8 cellular contexts compared by ENCODE assay signal in genomic region chr19:45340899-45341453, GRCh38. TPM values are rescaled to one million over a fixed set of nuclear protein-coding genes. Genes with fewer than 3 reads are reported as not detected.
A peak's percentile ranks its signal among the peaks of the same experiment; 100 is the strongest.
DNase-seq lines count a peak whose midpoint lies in the region; ATAC-seq, FAIRE-seq and TF ChIP-seq lines count a peak whose summit lies in the region.

No MANE protein-coding gene starts in this region.

- H4K8ac ChIP-seq in H1 (ENCODE audit: extremely low read depth, insufficient read depth, low read length) = no peak overlapping the region; the same call in 1 of the 2 replicates

- peaks cover 6% of the 10 kb centered on the region; the same call in 1 of the 2 replicates for H3K23me2 ChIP-seq in H1 (ENCODE audit: low read depth, low read length)

- no peak for TF ChIP-seq RAD21 in H1 (IDR thresholded peaks at IDR 0.05 in 1 of 2, conservative IDR thresholded peaks at IDR 0.05 in 1 of 2; ENCODE audit: low read depth in 2 of 2, low read length in 2 of 2)

- no peak overlapping the region for H3K23ac ChIP-seq in H1 (ENCODE audit: insufficient read length)

- H2BK12ac ChIP-seq in H1 (ENCODE audit: low read depth, low read length) = peak overlapping the region; percentile 83; the same call in 1 of the 2 replicates

- peak; percentile 35 for DNase-seq in KBM-7
- no peak for DNase-seq in H1 (ENCODE audit: low read depth in 1 of 2, low spot score in 2 of 2)
- no peak for DNase-seq in NCI-H524 (lab: John Stamatoyannopoulos, UW)
- DNase-seq in OCI-M2 (lab: John Stamatoyannopoulos, UW; ENCODE audit: unreplicated experiment) = no peak
- no peak for DNase-seq in putamen (ENCODE audit: low spot score)

- H4K5ac ChIP-seq in H1 (ENCODE audit: insufficient read length, low read depth, low read length) = no peak overlapping the region

- no peaks in the 10 kb centered on the region for H3K79me2 ChIP-seq in H1 (ENCODE audit: control insufficient read depth in 1 of 2, insufficient read depth in 2 of 2, low read length in 2 of 2)

- H2AK5ac ChIP-seq in H1 (ENCODE audit: low read depth, low read length) = no peak overlapping the region

- in situ Hi-C loops in KBM-7 (cut with MboI; ENCODE audit: low pct_unique_long_range_greater_than_20kb, low sequenced_read_pairs) = no loop called here

- H3K4me1 ChIP-seq in BLaER1 treated with 17β-estradiol and CSF1 and Interleukin-3, amounts not matched to agents 10 nM and 100 nM = peaks cover 4 to 17% (median 8%) of the 10 kb centered on the region in 10 experiments; a peak in 15 of 20 replicates
- H3K4me1 ChIP-seq in H1 (replicated peaks in 1 of 4; ENCODE audit: control insufficient read depth in 3 of 4, insufficient read depth in 4 of 4, low read length in 3 of 4) (peaks cover 0 to 3% (median 0%) of the 10 kb centered on the region in 4 experiments; a peak in 4 of 7 replicates), mesodermal cell (ENCODE audit: control insufficient read depth, insufficient read depth, low read length, poor library complexity, severe bottlenecking) (no peaks in the 10 kb centered on the region)

- H3K4me3 ChIP-seq in BLaER1 treated with 17β-estradiol and CSF1 and Interleukin-3, amounts not matched to agents 10 nM and 100 nM = peak overlapping the region; percentile 38 to 66 (median 50)
- H3K4me3 ChIP-seq in H1 (ENCODE audit: extremely low read depth in 1 of 4, insufficient read depth in 2 of 4, low read depth in 3 of 4, low read length in 4 of 4) = peak overlapping the region; percentile 28 to 70 (median 36)
- H3K4me3 ChIP-seq in mesodermal cell (ENCODE audit: extremely low read depth, insufficient read depth, low read length, poor library complexity, severe bottlenecking) = peak overlapping the region; percentile 36

- H3K4ac ChIP-seq in H1 (replicated peaks; ENCODE audit: insufficient read length, low read depth, low read length) = peak overlapping the region; percentile 78

- WGBS in H1 (ENCODE audit: extremely low coverage in 1 of 2, insufficient coverage in 1 of 2, insufficient read length in 1 of 2, insufficient replicate concordance in 2 of 2, low coverage in 1 of 2, low lambda C conversion rate in 2 of 2, missing lambda C conversion rate in 1 of 2), 2 experiments = 28% methylated on average over 16 of the region's 25 CpGs; no CpG with 5 or more reads in 1 of the 2 experiments
- WGBS in mesodermal cell (ENCODE audit: insufficient coverage in 2 of 2), 2 experiments = 21 to 28% methylated on average over 13 to 25 of the region's 25 CpGs

- no peaks in the 10 kb centered on the region for H4K20me1 ChIP-seq in BLaER1 treated with 17β-estradiol and CSF1 and Interleukin-3, amounts not matched to agents 10 nM and 100 nM
- H4K20me1 ChIP-seq in H1 (replicated peaks in 1 of 2; ENCODE audit: control insufficient read depth in 1 of 2, insufficient read depth in 2 of 2, low read length in 2 of 2) = peaks cover 3 to 13% of the 10 kb centered on the region in 2 experiments

- peak overlapping the region; percentile 34; the same call in 1 of the 2 replicates for H2BK15ac ChIP-seq in H1 (ENCODE audit: low read length)

- no peak overlapping the region for H2BK120ac ChIP-seq in H1 (replicated peaks; ENCODE audit: low read depth, low read length)

- H3K27ac ChIP-seq in BLaER1 treated with 17β-estradiol and CSF1 and Interleukin-3, amounts not matched to agents 10 nM and 100 nM = no peak overlapping the region
- H3K27ac ChIP-seq in H1 (ENCODE audit: low read depth, low read length) = no peak overlapping the region
- H3K27ac ChIP-seq in mesodermal cell (ENCODE audit: low read depth, low read length, severe bottlenecking) = no peak overlapping the region

- POLR2A ChIA-PET in H1 (lab: Charles Lee; ENCODE audit: partially characterized antibody) = interaction anchor here (0.7 to 1.1 kb wide), 2 partner anchors 40 to 216 kb away, joined by 3 to 4 read pairs; no protein-coding TSS in a partner anchor

- no peak for TF ChIP-seq CTCF in H1 (IDR thresholded peaks at IDR 0.05; ENCODE audit: control extremely low read depth in 1 of 3, insufficient read depth in 1 of 3, low read depth in 1 of 3, low read length in 3 of 3)

- 0 out of 2 replicates have a peak overlapping the region, but pooled peaks have one; percentile 1 for H2AFZ ChIP-seq in H1 (ENCODE audit: low read length)

- H3K9ac ChIP-seq in BLaER1 treated with 17β-estradiol and CSF1 and Interleukin-3, amounts not matched to agents 10 nM and 100 nM = peak overlapping the region; percentile 13 to 66 (median 44); a peak in 15 of 22 replicates
- H3K9ac ChIP-seq in H1 (replicated peaks in 1 of 4; ENCODE audit: extremely low read depth in 1 of 4, low read depth in 3 of 4, low read length in 3 of 4) = peak overlapping the region in 1 of 4 experiments; percentile 10; a peak in 1 of 7 replicates

- CTCF ChIA-PET in H1 (lab: Charles Lee; ENCODE audit: partially characterized antibody) = interaction anchor here (1.0 to 1.2 kb wide), 2 partner anchors 9 to 63 kb away, joined by 3 read pairs; partner anchors contain the start of gene PPP1R13L

- H2BK20ac ChIP-seq in H1 (ENCODE audit: low read length) = no peak overlapping the region

- H3K14ac ChIP-seq in H1 (ENCODE audit: insufficient read length) = no peak overlapping the region

- TF ChIP-seq POLR2A in H1 (IDR thresholded peaks at IDR 0.05; ENCODE audit: control extremely low read depth in 1 of 2, low read depth in 2 of 2, low read length in 2 of 2) = no peak

- no peak overlapping the region for H3K56ac ChIP-seq in H1 (replicated peaks; ENCODE audit: insufficient read length, low read depth, low read length)

- H2BK5ac ChIP-seq in H1 (ENCODE audit: low read depth, low read length) = no peak overlapping the region

- peak overlapping the region; percentile 80 to 92 (median 86) for H3K4me2 ChIP-seq in BLaER1 treated with 17β-estradiol and CSF1 and Interleukin-3, amounts not matched to agents 10 nM and 100 nM
- peak overlapping the region; percentile 76 to 77 for H3K4me2 ChIP-seq in H1 (ENCODE audit: insufficient read depth in 1 of 2, low read depth in 2 of 2, low read length in 2 of 2)

- peak overlapping the region; percentile 40 for H4K91ac ChIP-seq in H1 (replicated peaks; ENCODE audit: insufficient read length, low read length)

- peaks cover 14 to 23% (median 18%) of the 10 kb centered on the region in 11 experiments for H3K27me3 ChIP-seq in BLaER1 treated with 17β-estradiol and CSF1 and Interleukin-3, amounts not matched to agents 10 nM and 100 nM
- H3K27me3 ChIP-seq in H1 (replicated peaks in 1 of 4; ENCODE audit: control insufficient read depth in 3 of 4, extremely low read depth in 1 of 4, insufficient read depth in 3 of 4, low read length in 3 of 4) = peaks cover 4 to 16% (median 13%) of the 10 kb centered on the region in 4 experiments; a peak in 6 of 7 replicates

- no peak for FAIRE-seq in H1 (lab: Jason Lieb, UNC)

- ATAC-seq in HG02798 (IDR thresholded peaks at IDR 0.05; ENCODE audit: poor library complexity, unreplicated experiment) = no peak

- no peaks in the 10 kb centered on the region for H3K36me3 ChIP-seq in BLaER1 treated with 17β-estradiol and CSF1 and Interleukin-3, amounts not matched to agents 10 nM and 100 nM
- H3K36me3 ChIP-seq in H1 (ENCODE audit: control insufficient read depth in 2 of 4, insufficient read depth in 4 of 4, low read length in 3 of 4) (no peaks in the 10 kb centered on the region), mesodermal cell (ENCODE audit: control insufficient read depth, insufficient read depth, low read length) (no peaks in the 10 kb centered on the region)

- no peaks in the 10 kb centered on the region for H3K9me3 ChIP-seq in BLaER1 treated with 17β-estradiol and CSF1 and Interleukin-3, amounts not matched to agents 10 nM and 100 nM (replicated peaks in 1 of 11)
- H3K9me3 ChIP-seq in H1 (ENCODE audit: insufficient read depth in 2 of 2, low read depth in 1 of 2, low read length in 1 of 2) = no peaks in the 10 kb centered on the region
- H3K9me3 ChIP-seq in mesodermal cell (ENCODE audit: control insufficient read depth, low read length) = no peaks in the 10 kb centered on the region

- no peak overlapping the region for H3K18ac ChIP-seq in H1 (ENCODE audit: extremely low read depth, low read length)

- TF ChIP-seq EP300 in H1 (IDR thresholded peaks at IDR 0.05; ENCODE audit: borderline replicate concordance in 1 of 2, low read depth in 2 of 2, low read length in 2 of 2) = no peak

- H3K79me1 ChIP-seq in H1 (ENCODE audit: low read depth, low read length) = no peaks in the 10 kb centered on the region

RNA-seq across cellular contexts. Expression of gene KLC3, which starts 0.4 kb away (rescaled TPM):
- total RNA-seq in H1 (2021; fragmentation: NEBNext Ultra II Directional; extraction: Animal tissue kit (Norgen Biotek cat#: 25700)) = 2.8 and 3.2 TPM in 2 replicates
- 1.3 and 2.4 TPM in 2 replicates for polyA plus RNA-seq in H1 (2011; rRNA removed)
- 2.7 TPM for polyA plus RNA-seq in H1 (2011; cell fraction: cytosol; rRNA removed)
- polyA plus RNA-seq in H1 (2011; cell fraction: nucleus; rRNA removed) = 3.0 TPM
- polyA plus RNA-seq in H1 (2012, experiment 1 of 2) = 0.50 to 1.9 TPM (median 1.8 TPM) in 4 replicates
- polyA plus RNA-seq in H1 (2012, experiment 2 of 2) = 2.0 TPM
- 3.0 TPM for polyA plus RNA-seq in H1 (2013, experiment 1 of 2)
- polyA plus RNA-seq in H1 (2013, experiment 2 of 2) = 2.4 TPM
- 0.41 and 0.50 TPM in 2 replicates for polyA minus RNA-seq in H1 (2011; rRNA and poly(A)+ RNA removed)
- 1.0 TPM for polyA minus RNA-seq in H1 (2011; cell fraction: cytosol; rRNA and poly(A)+ RNA removed)
- 1.00 TPM for polyA minus RNA-seq in H1 (2011; cell fraction: nucleus; rRNA and poly(A)+ RNA removed)
- 0.70 TPM for polyA plus RNA-seq in mesodermal cell (2013, experiment 1 of 2)
- polyA plus RNA-seq in mesodermal cell (2013, experiment 2 of 2) = 0.76 TPM

RNA-seq across cellular contexts. Expression of gene CKM, which starts 18.3 kb away (rescaled TPM):
- not detected in 2 replicates for total RNA-seq in H1 (2021; fragmentation: NEBNext Ultra II Directional; extraction: Animal tissue kit (Norgen Biotek cat#: 25700))
- polyA plus RNA-seq in H1 (2011; rRNA removed) = 0.08 and 0.09 TPM in 2 replicates
- 0.09 TPM for polyA plus RNA-seq in H1 (2011; cell fraction: cytosol; rRNA removed)
- polyA plus RNA-seq in H1 (2011; cell fraction: nucleus; rRNA removed) = 0.06 TPM
- polyA plus RNA-seq in H1 (2012, experiment 1 of 2) = 0.13 to 0.28 TPM in 2 of 4 replicates, not detected in the others
- polyA plus RNA-seq in H1 (2012, experiment 2 of 2) = 0.09 TPM
- 0.06 TPM for polyA plus RNA-seq in H1 (2013, experiment 1 of 2)
- polyA plus RNA-seq in H1 (2013, experiment 2 of 2) = 0.06 TPM
- polyA minus RNA-seq in H1 (2011; rRNA and poly(A)+ RNA removed) = not detected in 2 replicates
- not detected for polyA minus RNA-seq in H1 (2011; cell fraction: cytosol; rRNA and poly(A)+ RNA removed)
- polyA minus RNA-seq in H1 (2011; cell fraction: nucleus; rRNA and poly(A)+ RNA removed) = not detected
- polyA plus RNA-seq in mesodermal cell (2013, experiment 1 of 2) = 0.18 TPM
- not detected for polyA plus RNA-seq in mesodermal cell (2013, experiment 2 of 2)

RNA-seq across cellular contexts. Expression of gene ERCC2, which starts 29.4 kb away (rescaled TPM):
- total RNA-seq in H1 (2021; fragmentation: NEBNext Ultra II Directional; extraction: Animal tissue kit (Norgen Biotek cat#: 25700)) = 93.4 and 107 TPM in 2 replicates
- 117 and 197 TPM in 2 replicates for polyA plus RNA-seq in H1 (2011; rRNA removed)
- polyA plus RNA-seq in H1 (2011; cell fraction: cytosol; rRNA removed) = 88.3 TPM
- polyA plus RNA-seq in H1 (2011; cell fraction: nucleus; rRNA removed) = 444 TPM
- polyA plus RNA-seq in H1 (2012, experiment 1 of 2) = 88.6 to 99.0 TPM (median 95.0 TPM) in 4 replicates
- 70.3 TPM for polyA plus RNA-seq in H1 (2012, experiment 2 of 2)
- 71.7 TPM for polyA plus RNA-seq in H1 (2013, experiment 1 of 2)
- 65.8 TPM for polyA plus RNA-seq in H1 (2013, experiment 2 of 2)
- polyA minus RNA-seq in H1 (2011; rRNA and poly(A)+ RNA removed) = 136 and 156 TPM in 2 replicates
- 49.8 TPM for polyA minus RNA-seq in H1 (2011; cell fraction: cytosol; rRNA and poly(A)+ RNA removed)
- polyA minus RNA-seq in H1 (2011; cell fraction: nucleus; rRNA and poly(A)+ RNA removed) = 65.9 TPM
- polyA plus RNA-seq in mesodermal cell (2013, experiment 1 of 2) = 45.0 TPM
- 40.2 TPM for polyA plus RNA-seq in mesodermal cell (2013, experiment 2 of 2)
